13 cellular contexts compared by ENCODE assay signal in the genomic region with DNA sequence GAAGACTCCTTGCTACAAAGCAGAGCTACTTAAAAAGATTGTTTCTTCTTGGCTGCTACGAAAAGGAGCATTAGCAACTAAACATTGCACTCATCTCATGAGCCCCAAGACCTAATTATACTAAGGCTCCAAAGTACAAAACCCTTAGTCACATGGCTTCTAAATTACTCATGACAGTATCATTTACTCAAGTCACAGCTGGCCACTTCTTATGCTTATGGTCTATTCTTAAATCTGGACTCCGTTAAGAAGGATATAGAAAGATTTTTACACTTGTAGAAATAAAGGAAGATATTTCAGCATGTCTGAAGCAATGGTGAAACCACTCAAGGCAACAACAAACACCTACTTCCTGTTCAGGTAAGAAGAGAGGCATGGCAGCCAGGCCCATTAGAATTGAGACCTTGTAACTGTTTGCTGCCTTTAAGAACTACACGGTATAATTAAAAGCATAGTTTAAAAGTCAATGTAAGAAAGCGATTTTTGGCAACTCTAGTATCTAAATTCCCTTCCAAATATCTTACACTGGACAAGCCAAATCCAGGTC. TPM values are rescaled to one million over a fixed set of nuclear protein-coding genes. Genes with fewer than 3 reads are reported as not detected.
A peak's percentile ranks its signal among the peaks of the same experiment; 100 is the strongest.
DNase-seq lines count a peak whose midpoint lies in the region; ATAC-seq and TF ChIP-seq lines count a peak whose summit lies in the region.
"Had no signal": no experiment of that assay in that cellular context is flagged by ENCODE, and none has a peak within 500 bp of the region (broad histone marks: within the 10 kb centered on the region; RNA-seq: fewer than 3 reads in every experiment).

No MANE protein-coding gene starts in this region.

- intact Hi-C loops in uterus (cut with DNase I; ENCODE audit: low total_unique reads), result no loop called here

- no peak for DNase-seq in activated CD4-positive, CD25-positive, alpha-beta regulatory T cell treated with anti-CD3 and anti-CD28 coated beads, Interleukin-2, amount 50 U/mL, for 72 hours
- no peak for DNase-seq in activated naive CD4-positive, alpha-beta T cell treated with anti-CD3 and anti-CD28 coated beads, Interleukin-2, amount 50 U/mL, for 72 hours (ENCODE audit: low spot score in 2 of 2)
- no peak for DNase-seq in stimulated activated naive B cell treated with anti-CD40 and anti-IgM and Interleukin-4, amounts not matched to agents 10 μg/mL and 1 μg/mL and 100 μg/mL, for 72 hours
- no peak for DNase-seq in uterus
- DNase-seq in NCI-H1092 (lab: John Stamatoyannopoulos, UW), result no peak
- no peak for DNase-seq in progenitor cell of endocrine pancreas (ENCODE audit: low spot score, unreplicated experiment)
- DNase-seq: activated effector memory CD4-positive, alpha-beta T cell treated with Interleukin-2 at 50 U/mL for 16 hours; GDM1; NCI-H69; stimulated activated CD4-positive, alpha-beta T cell treated with anti-CD3 and anti-CD28 coated beads, Interleukin-1b, Interleukin-23, amount 100 ng/mL, for 48 hours had no signal

- H3K9me3 ChIP-seq in uterus, result no peaks in the 10 kb centered on the region
- H3K9me3 ChIP-seq: tibial nerve had no signal

- H3K27me3 ChIP-seq in uterus, result no peaks in the 10 kb centered on the region
- H3K27me3 ChIP-seq: tibial nerve had no signal

- peaks cover 61 to 97% of the 10 kb centered on the region in 2 donors for H3K4me1 Mint-ChIP-seq in stimulated activated naive B cell treated with anti-CD40 and anti-IgM and Interleukin-4, amounts not matched to agents 10 μg/mL and 1 μg/mL and 100 μg/mL, for 72 hours
- H3K4me1 Mint-ChIP-seq in progenitor cell of endocrine pancreas (ENCODE audit: low read depth), result peaks cover 6% of the 10 kb centered on the region

- no peaks in the 10 kb centered on the region for H3K36me3 ChIP-seq in uterus
- H3K36me3 ChIP-seq: tibial nerve had no signal

- peak overlapping the region; percentile 41 to 48 for H3K4me3 Mint-ChIP-seq in stimulated activated naive B cell treated with anti-CD40 and anti-IgM and Interleukin-4, amounts not matched to agents 10 μg/mL and 1 μg/mL and 100 μg/mL, for 72 hours
- no peak overlapping the region for H3K4me3 Mint-ChIP-seq in progenitor cell of endocrine pancreas (ENCODE audit: low read depth)

- TF ChIP-seq CTCF in uterus (IDR thresholded peaks at IDR 0.05) (no peak), progenitor cell of endocrine pancreas (IDR thresholded peaks at IDR 0.05; ENCODE audit: unreplicated experiment) (no peak)

- no peaks in the 10 kb centered on the region for H3K4me1 ChIP-seq in uterus

- no peak for TF ChIP-seq POLR2A in uterus (IDR thresholded peaks at IDR 0.05)

- peaks cover 30 to 55% of the 10 kb centered on the region in 2 donors for H3K36me3 Mint-ChIP-seq in activated naive CD4-positive, alpha-beta T cell treated with anti-CD3 and anti-CD28 coated beads, Interleukin-2, amount 50 U/mL, for 72 hours
- peaks cover 39 to 61% of the 10 kb centered on the region in 2 donors for H3K36me3 Mint-ChIP-seq in stimulated activated naive B cell treated with anti-CD40 and anti-IgM and Interleukin-4, amounts not matched to agents 10 μg/mL and 1 μg/mL and 100 μg/mL, for 72 hours
- no peaks in the 10 kb centered on the region for H3K36me3 Mint-ChIP-seq in progenitor cell of endocrine pancreas (ENCODE audit: insufficient read depth)

- H3K27ac ChIP-seq in uterus, result no peak overlapping the region

- no peaks in the 10 kb centered on the region for H3K9me3 Mint-ChIP-seq in activated naive CD4-positive, alpha-beta T cell treated with anti-CD3 and anti-CD28 coated beads, Interleukin-2, amount 50 U/mL, for 72 hours
- H3K9me3 Mint-ChIP-seq in stimulated activated naive B cell treated with anti-CD40 and anti-IgM and Interleukin-4, amounts not matched to agents 10 μg/mL and 1 μg/mL and 100 μg/mL, for 72 hours, result peaks cover 0 to 10% of the 10 kb centered on the region in 2 donors
- H3K9me3 Mint-ChIP-seq in progenitor cell of endocrine pancreas (ENCODE audit: low read depth), result no peaks in the 10 kb centered on the region

- no peaks in the 10 kb centered on the region for H3K27me3 Mint-ChIP-seq in stimulated activated naive B cell treated with anti-CD40 and anti-IgM and Interleukin-4, amounts not matched to agents 10 μg/mL and 1 μg/mL and 100 μg/mL, for 72 hours
- no peaks in the 10 kb centered on the region for H3K27me3 Mint-ChIP-seq in progenitor cell of endocrine pancreas

- H3K4me3 ChIP-seq in uterus, result no peak overlapping the region
- H3K4me3 ChIP-seq: tibial nerve had no signal

- H3K27ac Mint-ChIP-seq in activated naive CD4-positive, alpha-beta T cell treated with anti-CD3 and anti-CD28 coated beads, Interleukin-2, amount 50 U/mL, for 72 hours, result peak overlapping the region; percentile 96 to 98
- H3K27ac Mint-ChIP-seq in stimulated activated naive B cell treated with anti-CD40 and anti-IgM and Interleukin-4, amounts not matched to agents 10 μg/mL and 1 μg/mL and 100 μg/mL, for 72 hours, result peak overlapping the region; percentile 88
- H3K27ac Mint-ChIP-seq in progenitor cell of endocrine pancreas, result no peak overlapping the region

- ATAC-seq in activated CD4-positive, CD25-positive, alpha-beta regulatory T cell treated with anti-CD3 and anti-CD28 coated beads, Interleukin-2, amount 50 U/mL, for 24 hours, result peak; percentile 69 to 75
- peak; percentile 33 for ATAC-seq in HG03159 (IDR thresholded peaks at IDR 0.05; ENCODE audit: unreplicated experiment)
- peak; percentile 68 to 75 for ATAC-seq in activated naive CD4-positive, alpha-beta T cell treated with anti-CD3 and anti-CD28 coated beads, Interleukin-2, amount 50 U/mL, for 72 hours
- ATAC-seq in stimulated activated naive B cell treated with anti-CD40 and anti-IgM and Interleukin-4, amounts not matched to agents 10 μg/mL and 1 μg/mL and 100 μg/mL, for 72 hours (replicated peaks), result peak; percentile 51 to 54

RNA-seq across cellular contexts. Expression of a gene that starts 12.7 kb away (rescaled TPM):
- 100 to 1,000 TPM; 103 to 130 TPM for total RNA-seq in activated naive CD4-positive, alpha-beta T cell treated with anti-CD3 and anti-CD28 coated beads, Interleukin-2, amount 50 U/mL, for 72 hours
- total RNA-seq in uterus, result 10 to 100 TPM; 14.4 to 71.5 (median 23.2) TPM
- total RNA-seq in progenitor cell of endocrine pancreas, result 4.0 and 6.0 TPM in 2 replicates
